Comparison of ENCODE assay signal across 19 cellular contexts in genomic region chr15:38745611-38746010, GRCh38.
DNase-seq lines count a peak whose midpoint lies in the region; TF ChIP-seq lines count a peak whose summit lies in the region.
"Had no signal": no experiment of that assay in that cellular context is flagged by ENCODE, and none has a peak within 500 bp of the region (broad histone marks: within the 10 kb centered on the region; RNA-seq: fewer than 3 reads in every experiment).

No MANE protein-coding gene starts in this region.

- no peak overlapping the region for H4K8ac ChIP-seq in mesenchymal stem cell (ENCODE audit: low read length)

- no peaks in the 10 kb centered on the region for H3K79me1 ChIP-seq in mesenchymal stem cell (replicated peaks; ENCODE audit: low read length, poor library complexity, severe bottlenecking)

- TF ChIP-seq CTCF in HEK293 (tag by site-specific recombination; IDR thresholded peaks at IDR 0.05) (no peak), smooth muscle cell (IDR thresholded peaks at IDR 0.05; ENCODE audit: borderline replicate concordance, insufficient read depth, poor library complexity, severe bottlenecking) (no peak), tibial artery (IDR thresholded peaks at IDR 0.05) (no peak)

- DNase-seq in M059J (ENCODE audit: low read depth) (peak; percentile 50), mesenchymal stem cell (peak; percentile 2), smooth muscle cell (lab: John Stamatoyannopoulos, UW; ENCODE audit: unreplicated experiment) (no peak), NCI-H1048 (lab: John Stamatoyannopoulos, UW) (no peak), caudate nucleus (lab: John Stamatoyannopoulos, UW) (no peak), tibial artery (no peak)
- DNase-seq: ACHN; BE2C; C1 segment of cervical spinal cord; CD4-positive, CD25-positive, alpha-beta regulatory T cell; CD8-positive, alpha-beta memory T cell; COR-L47; DMS 273 treated with DMSO at 0.1 percent for 48 hours; DMS53; DND-41; GOT3; H7; KBM-7 had no signal

- POLR2A ChIA-PET in HEK293 (lab: Yijun Ruan, JAX) = no interaction called here

- H3K14ac ChIP-seq in mesenchymal stem cell (ENCODE audit: low read length in 2 of 2) = no peak overlapping the region

- no peak overlapping the region for H3K27ac ChIP-seq in HEK293 (ENCODE audit: extremely low read depth, low read depth, low read length)
- H3K27ac ChIP-seq in mesenchymal stem cell (ENCODE audit: low read length, poor library complexity, severe bottlenecking) = no peak overlapping the region
- H3K27ac ChIP-seq in smooth muscle cell (ENCODE audit: low read depth) = peak overlapping the region; percentile 42
- H3K27ac ChIP-seq in caudate nucleus (ENCODE audit: low read depth, low read length) = no peak overlapping the region
- no peak overlapping the region for H3K27ac ChIP-seq in tibial artery

- H3K4me2 ChIP-seq in mesenchymal stem cell (ENCODE audit: low read length, poor library complexity, severe bottlenecking) = no peak overlapping the region
- peak overlapping the region; percentile 45 for H3K4me2 ChIP-seq in smooth muscle cell

- H3K4me1 ChIP-seq in HEK293 (ENCODE audit: control insufficient read depth, insufficient read depth, low read length) (no peaks in the 10 kb centered on the region), mesenchymal stem cell (ENCODE audit: control insufficient read depth, insufficient read depth, low read depth, low read length) (no peaks in the 10 kb centered on the region), smooth muscle cell (ENCODE audit: low read depth) (no peaks in the 10 kb centered on the region), tibial artery (no peaks in the 10 kb centered on the region)
- H3K4me1 ChIP-seq: BE2C had no signal

- WGBS in mesenchymal stem cell = 72% methylated on average over 3 of the region's 3 CpGs
- 40% methylated on average over 3 of the region's 3 CpGs for WGBS in smooth muscle cell (ENCODE audit: low lambda C conversion rate)

- no peaks in the 10 kb centered on the region for H3K36me3 ChIP-seq in HEK293 (ENCODE audit: control insufficient read depth in 2 of 2, insufficient read depth in 1 of 2, low read length in 2 of 2)
- H3K36me3 ChIP-seq in mesenchymal stem cell (ENCODE audit: control insufficient read depth in 1 of 2, insufficient read depth in 2 of 2, low read depth in 1 of 2, low read length in 2 of 2) = no peaks in the 10 kb centered on the region
- no peaks in the 10 kb centered on the region for H3K36me3 ChIP-seq in smooth muscle cell (ENCODE audit: low read depth)
- H3K36me3 ChIP-seq in tibial artery = no peaks in the 10 kb centered on the region
- H3K36me3 ChIP-seq: BE2C had no signal

- H2BK15ac ChIP-seq in mesenchymal stem cell (ENCODE audit: low read depth, poor library complexity, severe bottlenecking) = no peak overlapping the region

- H3K4me3 ChIP-seq in HEK293 (ENCODE audit: low read depth, low read length) = no peak overlapping the region
- H3K4me3 ChIP-seq in mesenchymal stem cell (ENCODE audit: insufficient read depth in 1 of 2, low read depth in 1 of 2, low read length in 2 of 2) = no peak overlapping the region
- H3K4me3 ChIP-seq in smooth muscle cell = no peak overlapping the region
- H3K4me3 ChIP-seq in tibial artery = no peak overlapping the region

- no peak overlapping the region for H4K91ac ChIP-seq in mesenchymal stem cell (ENCODE audit: low read length)

- no peak overlapping the region for H2BK5ac ChIP-seq in mesenchymal stem cell (ENCODE audit: low read depth, low read length, poor library complexity, severe bottlenecking)

- H4K20me1 ChIP-seq in smooth muscle cell (ENCODE audit: low read depth) = no peaks in the 10 kb centered on the region

- intact Hi-C loops in tibial artery (cut with DNase I; ENCODE audit: low total_unique reads) = no loop called here

- H3K9me3 ChIP-seq in HEK293 (ENCODE audit: control insufficient read depth, insufficient read depth, low read depth, low read length) = no peaks in the 10 kb centered on the region
- H3K9me3 ChIP-seq in mesenchymal stem cell (ENCODE audit: control insufficient read depth, low read length) = no peaks in the 10 kb centered on the region
- no peaks in the 10 kb centered on the region for H3K9me3 ChIP-seq in smooth muscle cell (replicated peaks; ENCODE audit: low read depth)
- H3K9me3 ChIP-seq in tibial artery = no peaks in the 10 kb centered on the region
- H3K9me3 ChIP-seq: BE2C had no signal

- no peak overlapping the region for H3K18ac ChIP-seq in mesenchymal stem cell (ENCODE audit: low read depth in 1 of 2, low read length in 2 of 2)

- no peak overlapping the region for H2BK12ac ChIP-seq in mesenchymal stem cell (ENCODE audit: low read length in 2 of 2)

- H3K23ac ChIP-seq in mesenchymal stem cell (ENCODE audit: low read length in 2 of 2) = no peak overlapping the region

- no peak overlapping the region for H3K4ac ChIP-seq in mesenchymal stem cell (ENCODE audit: low read depth in 1 of 2, low read length in 2 of 2)

- H3K27me3 ChIP-seq in mesenchymal stem cell (ENCODE audit: control insufficient read depth in 1 of 2, insufficient read depth in 1 of 2, low read length in 2 of 2) (peaks cover 0 to 18% of the 10 kb centered on the region in 2 experiments), smooth muscle cell (ENCODE audit: low read depth) (no peaks in the 10 kb centered on the region), tibial artery (no peaks in the 10 kb centered on the region)
- H3K27me3 ChIP-seq: BE2C had no signal

- H2AFZ ChIP-seq in mesenchymal stem cell (ENCODE audit: low read depth, low read length) (no peak overlapping the region), smooth muscle cell (ENCODE audit: low read depth) (no peak overlapping the region)

- CTCF ChIA-PET in HEK293 (lab: Yijun Ruan, JAX) = no interaction called here

- H3K79me2 ChIP-seq in smooth muscle cell (ENCODE audit: low read depth) = no peaks in the 10 kb centered on the region

- H2BK120ac ChIP-seq in mesenchymal stem cell (ENCODE audit: low read depth, low read length) = no peak overlapping the region

- H2AK5ac ChIP-seq in mesenchymal stem cell (ENCODE audit: low read length, severe bottlenecking) = no peak overlapping the region

- H3F3A ChIP-seq in smooth muscle cell (ENCODE audit: low read depth) = peaks cover 3% of the 10 kb centered on the region

- H3K9ac ChIP-seq in mesenchymal stem cell (ENCODE audit: low read length) = no peak overlapping the region
- H3K9ac ChIP-seq in smooth muscle cell (ENCODE audit: low read depth) = no peak overlapping the region

TF ChIP-seq in HEK293, 187 proteins besides CTCF, POLR2A, EP300 and RAD21:
- TF ChIP-seq ZNF449 (tag by site-specific recombination; IDR thresholded peaks at IDR 0.05) (no peak), ZNF585B (tag by site-specific recombination; IDR thresholded peaks at IDR 0.05) (peak; percentile 17; the same call in 1 of the 2 replicates)

Comparison
In these comparisons a context has a peak if more than half of its experiments do, and no peak if none do; other contexts are left out.
1. DNase-seq: peak in M059J (single experiment) and mesenchymal stem cell (single experiment); none in smooth muscle cell (single experiment), NCI-H1048 (single experiment), caudate nucleus (0 of 61) and tibial artery (0 of 2).